ENCODE assay signal across 8 cellular contexts in genomic region chr4:164731827-164732474, GRCh38. TPM values are rescaled to one million over a fixed set of nuclear protein-coding genes. Genes with fewer than 3 reads are reported as not detected.
A peak's percentile ranks its signal among the peaks of the same experiment; 100 is the strongest.
DNase-seq lines count a peak whose midpoint lies in the region; ATAC-seq and TF ChIP-seq lines count a peak whose summit lies in the region.

No MANE protein-coding gene starts in this region.

- H3K4me1 ChIP-seq in uterus = no peaks in the 10 kb centered on the region

- no peaks in the 10 kb centered on the region for H3K27me3 ChIP-seq in uterus

- H3K4me3 ChIP-seq in fibroblast of the aortic adventitia (ENCODE audit: low read depth, low read length) (no peak overlapping the region), uterus (no peak overlapping the region)

- no peak for TF ChIP-seq POLR2A in uterus (IDR thresholded peaks at IDR 0.05)

- DNase-seq in AML-193 (lab: John Stamatoyannopoulos, UW) (peak; percentile 20 to 22), NCI-H69 (lab: John Stamatoyannopoulos, UW) (peak; percentile 16), activated T-cell treated with anti-CD3 and anti-CD28 coated beads for 48 hours (ENCODE audit: low read depth) (peak; percentile 23), fibroblast of the aortic adventitia (ENCODE audit: low read depth) (peak; percentile 50), occipital lobe (lab: John Stamatoyannopoulos, UW) (peak; percentile 4), uterus (peak in 1 of 2 donors; percentile 19)

- intact Hi-C loops in uterus (cut with DNase I; ENCODE audit: low total_unique reads) = no loop called here

- no peak overlapping the region for H3K27ac ChIP-seq in uterus

- H3K9me3 ChIP-seq in uterus = no peaks in the 10 kb centered on the region

- no peaks in the 10 kb centered on the region for H3K36me3 ChIP-seq in uterus

- TF ChIP-seq CTCF in fibroblast of the aortic adventitia (IDR thresholded peaks at IDR 0.05; ENCODE audit: insufficient read depth, low read length) (peak; percentile 88), uterus (IDR thresholded peaks at IDR 0.05) (peak; percentile 51 to 74 (median 55))

- ATAC-seq in GM18508 (IDR thresholded peaks at IDR 0.05; ENCODE audit: insufficient read depth, unreplicated experiment) = peak; percentile 55
- ATAC-seq in HG03025 (IDR thresholded peaks at IDR 0.05; ENCODE audit: low FRiP score, unreplicated experiment) = peak; percentile 69

RNA-seq across cellular contexts. Expression of gene SMIM31, which starts 22.0 kb away (rescaled TPM):
- not detected in 2 replicates for total RNA-seq in fibroblast of the aortic adventitia (ENCODE audit: low replicate concordance)
- total RNA-seq in occipital lobe = not detected
- not detected for total RNA-seq in uterus
